ENCODE assay signal across 1 cellular context in genomic region chr3:49754536-49754935, GRCh38.
TF ChIP-seq lines count a peak whose summit lies in the region.

No MANE protein-coding gene starts in this region.

TF ChIP-seq in GM23338, 12 proteins besides CTCF, POLR2A, EP300 and RAD21 (continued from another document):
- TF ChIP-seq REST (IDR thresholded peaks at IDR 0.05; ENCODE audit: unreplicated experiment) (no peak), JUNB (IDR thresholded peaks at IDR 0.05; ENCODE audit: unreplicated experiment) (no peak), EZH2 (IDR thresholded peaks at IDR 0.05; ENCODE audit: low read depth, unreplicated experiment) (no peak), ZNF114 (CRISPR knock-in tag; IDR thresholded peaks at IDR 0.05) (no peak), ZNF331 (CRISPR knock-in tag; IDR thresholded peaks at IDR 0.05; ENCODE audit: low read depth) (no peak), NANOG (IDR thresholded peaks at IDR 0.05; ENCODE audit: borderline replicate concordance) (no peak)
TF ChIP-seq in GM23338: peak in this region for 0.
